8 cellular contexts compared by ENCODE assay signal in genomic region chr18:63367241-63367953, GRCh38. TPM values are rescaled to one million over a fixed set of nuclear protein-coding genes. Genes with fewer than 3 reads are reported as not detected.
DNase-seq lines count a peak whose midpoint lies in the region; ATAC-seq, FAIRE-seq and TF ChIP-seq lines count a peak whose summit lies in the region.

No MANE protein-coding gene starts in this region.

- POLR2A ChIA-PET in HepG2 (lab: Yijun Ruan, JAX): interaction anchor here (0.7 to 1.5 kb wide), 14 partner anchors 11 to 1180 kb away, joined by 3 to 36 read pairs (median 4); partner anchors contain the start of genes BCL2, PIGN, RELCH and VPS4B

- H3K9me3 ChIP-seq in HepG2 (ENCODE audit: low read length): peaks cover 9% of the 10 kb centered on the region; the same call in 1 of the 2 replicates

- peaks cover 5 to 8% (median 6%) of the 10 kb centered on the region in 3 donors for H3K27me3 Mint-ChIP-seq in CD14-positive monocyte (ENCODE audit: low read depth in 3 of 3)

- H2AFZ ChIP-seq in HepG2 (ENCODE audit: low read length): peak overlapping the region; percentile 80

- H3K9ac ChIP-seq in HepG2 (ENCODE audit: insufficient read depth, low read depth, low read length): peak overlapping the region; percentile 89

- TF ChIP-seq POLR2A in HepG2 (IDR thresholded peaks at IDR 0.05; ENCODE audit: insufficient read depth in 1 of 2, low read depth in 2 of 2, low read length in 2 of 2): peak; percentile 92 to 97

- peaks cover 2 to 6% (median 5%) of the 10 kb centered on the region in 7 donors for H3K9me3 Mint-ChIP-seq in CD14-positive monocyte

- peak overlapping the region; percentile 80 to 96 (median 82) for H3K4me3 ChIP-seq in HepG2 (replicated peaks in 1 of 3; ENCODE audit: insufficient read depth in 1 of 3, low read depth in 2 of 3, low read length in 3 of 3)

- peaks cover 0 to 10% of the 10 kb centered on the region in 2 experiments; a peak in 3 of 5 replicates for H3K36me3 ChIP-seq in HepG2 (replicated peaks in 1 of 2; ENCODE audit: control insufficient read depth in 1 of 2, insufficient read depth in 2 of 2, low read length in 2 of 2)

- peak overlapping the region; percentile 84 to 92 for H3K4me3 Mint-ChIP-seq in CD14-positive monocyte

- H3K27ac Mint-ChIP-seq in CD14-positive monocyte: peak overlapping the region; percentile 73 to 89 (median 87)

- FAIRE-seq in HepG2 (lab: Jason Lieb, UNC): peak; percentile 81

- H3K27ac ChIP-seq in HepG2 (ENCODE audit: extremely low read length, insufficient read depth, low read length): peak overlapping the region; percentile 96

- H3K4me1 ChIP-seq in HepG2 (ENCODE audit: insufficient read depth, low read length): peaks cover 38% of the 10 kb centered on the region

- peak; percentile 50; the same call in 1 of the 2 replicates for TF ChIP-seq RAD21 in HepG2 (CRISPR knock-in tag; IDR thresholded peaks at IDR 0.05)

- in situ Hi-C loops in HepG2 (cut with HindIII; ENCODE audit: extremely low pct_ligation_motif_present, low pct_unique_long_range_greater_than_20kb): no loop called here

- peaks cover 12% of the 10 kb centered on the region for H4K20me1 ChIP-seq in HepG2 (ENCODE audit: insufficient read depth, low read length)

- TF ChIP-seq CTCF in CD14-positive monocyte (IDR thresholded peaks at IDR 0.05) (no peak), HepG2 (CRISPR knock-in tag; IDR thresholded peaks at IDR 0.05) (no peak)

- H3K27me3 ChIP-seq in HepG2 (ENCODE audit: control insufficient read depth in 1 of 2, insufficient read depth in 2 of 2, low read length in 2 of 2): no peaks in the 10 kb centered on the region; a peak in 1 of 5 replicates

- peak; percentile 79 for ATAC-seq in GM19372 (IDR thresholded peaks at IDR 0.05; ENCODE audit: low read depth, unreplicated experiment)
- peak; percentile 90 for ATAC-seq in HG03521 (IDR thresholded peaks at IDR 0.05; ENCODE audit: unreplicated experiment)
- peak; percentile 96 for ATAC-seq in HepG2

- CTCF ChIA-PET in HepG2 (lab: Yijun Ruan, JAX; ENCODE audit: low intra/inter-chr PET ratio, low total read pairs): no interaction called here

- peak overlapping the region; percentile 88 for H3K4me2 ChIP-seq in HepG2 (ENCODE audit: low read depth, low read length)

- no TSS peak for BruUV-seq in HepG2 (replicated peaks; lab: Mats Ljungman, UMichigan)

- 4% methylated on average over 8 of the region's 66 CpGs for WGBS in HepG2 (ENCODE audit: low lambda C conversion rate)

- intact Hi-C loops in CD14-positive monocyte (cut with micrococcal nuclease): loop anchor here (5.0 to 10.0 kb wide), 2 partner anchors 55 to 57 kb away; partner anchors contain the start of gene VPS4B (in 2 of the 2)
- intact Hi-C loops in HepG2 (cut with micrococcal nuclease; ENCODE audit: unreplicated experiment): loop anchor here (1.0 to 2.0 kb wide), 3 partner anchors 43 to 55 kb away; partner anchors contain the start of gene VPS4B

- peak; percentile 86 for DNase-seq in CD14-positive monocyte (ENCODE audit: low spot score)
- DNase-seq in NCI-H69 (lab: John Stamatoyannopoulos, UW): peak; percentile 100
- DNase-seq in activated CD4-positive, alpha-beta T cell treated with anti-CD3 and anti-CD28 coated beads, Interleukin-2, amount 50 U/mL, for 4 hours: peak; percentile 76 to 77
- peak; percentile 94 to 98 for DNase-seq in dermis microvascular lymphatic vessel endothelial cell (ENCODE audit: low read depth in 2 of 2)
- DNase-seq in HepG2 (ENCODE audit: low spot score): peak; percentile 94
- DNase-seq in stimulated activated CD4-positive, alpha-beta T cell treated with anti-CD3 and anti-CD28 coated beads, Interleukin-4, amount 100 ng/mL, for 1 hour: peak; percentile 86

- TF ChIP-seq EP300 in HepG2 (IDR thresholded peaks at IDR 0.05; ENCODE audit: low read depth in 2 of 2, low read length in 2 of 2): peak in 1 of 2 experiments; percentile 14; a peak in 2 of 4 replicates
- no peak for TF ChIP-seq EP300 in HepG2 (CRISPR knock-in tag; IDR thresholded peaks at IDR 0.05; ENCODE audit: borderline replicate concordance)

- H3K36me3 Mint-ChIP-seq in CD14-positive monocyte: peaks cover 2 to 6% of the 10 kb centered on the region in 2 donors

- H3K4me1 Mint-ChIP-seq in CD14-positive monocyte: peaks cover 25% of the 10 kb centered on the region

- H3K79me2 ChIP-seq in HepG2 (ENCODE audit: insufficient read depth, low read length): peaks cover 37% of the 10 kb centered on the region

RNA-seq across cellular contexts. Expression of gene KDSR, which starts 0.4 kb away (rescaled TPM):
- polyA plus RNA-seq in CD14-positive monocyte (10 to 100 TPM; 29.9 to 38.5 TPM), HepG2 (2011; rRNA removed) (20.9 and 25.7 TPM in 2 replicates)
- total RNA-seq in dermis microvascular lymphatic vessel endothelial cell (11.3 and 20.7 TPM in 2 replicates), HepG2 (2016; rRNA removed; fragmentation: Illumina TruSeq; extraction: Trizol) (8.2 and 10.4 TPM in 2 replicates)
- total RNA-seq in HepG2 (2016; cell fraction: cytosol; rRNA removed; fragmentation: Illumina TruSeq; extraction: Trizol; ENCODE audit: low read depth): 7.1 and 9.1 TPM in 2 replicates
- total RNA-seq in HepG2 (2016; cell fraction: insoluble cytoplasmic fraction; rRNA removed; fragmentation: Illumina TruSeq; extraction: Trizol): 6.9 and 13.0 TPM in 2 replicates
- total RNA-seq in HepG2 (2016; cell fraction: membrane; rRNA removed; fragmentation: Illumina TruSeq; extraction: Trizol): 13.6 and 14.7 TPM in 2 replicates
- 14.2 and 17.9 TPM in 2 replicates for total RNA-seq in HepG2 (2016; cell fraction: nucleus; rRNA removed; fragmentation: Illumina TruSeq; extraction: Trizol)
- polyA plus RNA-seq in HepG2 (2011; cell fraction: cytosol; rRNA removed): 11.8 and 16.5 TPM in 2 replicates
- polyA plus RNA-seq in HepG2 (2011; cell fraction: nucleus; rRNA removed): 16.8 and 19.6 TPM in 2 replicates
- polyA plus RNA-seq in HepG2 (2012): 20.1 and 21.7 TPM in 2 replicates
- polyA plus RNA-seq in HepG2 (2016; cell fraction: cytosol; fragmentation: Illumina TruSeq; extraction: Trizol; ENCODE audit: low read depth): 5.0 and 5.8 TPM in 2 replicates
- polyA plus RNA-seq in HepG2 (2016; cell fraction: insoluble cytoplasmic fraction; fragmentation: Illumina TruSeq; extraction: Trizol; ENCODE audit: low read depth): 7.7 and 9.5 TPM in 2 replicates
- polyA plus RNA-seq in HepG2 (2016; cell fraction: membrane; fragmentation: Illumina TruSeq; extraction: Trizol; ENCODE audit: low read depth): 9.8 and 10.3 TPM in 2 replicates
- 21.4 and 23.5 TPM in 2 replicates for polyA plus RNA-seq in HepG2 (2016; cell fraction: nucleus; fragmentation: Illumina TruSeq; extraction: Trizol; ENCODE audit: insufficient read depth, low read depth)
- polyA minus RNA-seq in HepG2 (2011; rRNA and poly(A)+ RNA removed; ENCODE audit: low replicate concordance): 39.0 and 91.7 TPM in 2 replicates
- polyA minus RNA-seq in HepG2 (2011; cell fraction: cytosol; rRNA and poly(A)+ RNA removed): 16.5 and 24.3 TPM in 2 replicates
- 70.9 and 73.0 TPM in 2 replicates for polyA minus RNA-seq in HepG2 (2011; cell fraction: nucleus; rRNA and poly(A)+ RNA removed)

RNA-seq across cellular contexts. Expression of gene BCL2, which starts 47.8 kb away (rescaled TPM):
- polyA plus RNA-seq in CD14-positive monocyte (1 to 10 TPM in 1 of 2 donors, under 1 TPM in 1; 0.58 to 1.1 TPM), HepG2 (2011; rRNA removed) (0.07 and 0.08 TPM in 2 replicates)
- total RNA-seq in dermis microvascular lymphatic vessel endothelial cell (1.3 and 1.8 TPM in 2 replicates), HepG2 (2016; rRNA removed; fragmentation: Illumina TruSeq; extraction: Trizol) (0.42 and 0.53 TPM in 2 replicates)
- 0.10 and 0.26 TPM in 2 replicates for total RNA-seq in HepG2 (2016; cell fraction: cytosol; rRNA removed; fragmentation: Illumina TruSeq; extraction: Trizol; ENCODE audit: low read depth)
- 0.42 and 0.52 TPM in 2 replicates for total RNA-seq in HepG2 (2016; cell fraction: insoluble cytoplasmic fraction; rRNA removed; fragmentation: Illumina TruSeq; extraction: Trizol)
- 0.40 and 0.48 TPM in 2 replicates for total RNA-seq in HepG2 (2016; cell fraction: membrane; rRNA removed; fragmentation: Illumina TruSeq; extraction: Trizol)
- total RNA-seq in HepG2 (2016; cell fraction: nucleus; rRNA removed; fragmentation: Illumina TruSeq; extraction: Trizol): 0.75 and 0.87 TPM in 2 replicates
- 0.05 TPM in 2 replicates for polyA plus RNA-seq in HepG2 (2011; cell fraction: cytosol; rRNA removed)
- polyA plus RNA-seq in HepG2 (2011; cell fraction: nucleus; rRNA removed): 0.07 and 0.18 TPM in 2 replicates
- polyA plus RNA-seq in HepG2 (2012): 0.09 and 0.17 TPM in 2 replicates
- polyA plus RNA-seq in HepG2 (2016; cell fraction: cytosol; fragmentation: Illumina TruSeq; extraction: Trizol; ENCODE audit: low read depth): 0.18 and 0.21 TPM in 2 replicates
- 0.25 and 0.49 TPM in 2 replicates for polyA plus RNA-seq in HepG2 (2016; cell fraction: insoluble cytoplasmic fraction; fragmentation: Illumina TruSeq; extraction: Trizol; ENCODE audit: low read depth)
- 0.23 and 0.28 TPM in 2 replicates for polyA plus RNA-seq in HepG2 (2016; cell fraction: membrane; fragmentation: Illumina TruSeq; extraction: Trizol; ENCODE audit: low read depth)
- polyA plus RNA-seq in HepG2 (2016; cell fraction: nucleus; fragmentation: Illumina TruSeq; extraction: Trizol; ENCODE audit: insufficient read depth, low read depth): 0.20 and 0.27 TPM in 2 replicates
- 0.04 and 5.3 TPM in 2 replicates for polyA minus RNA-seq in HepG2 (2011; rRNA and poly(A)+ RNA removed; ENCODE audit: low replicate concordance)
- polyA minus RNA-seq in HepG2 (2011; cell fraction: cytosol; rRNA and poly(A)+ RNA removed): 0.09 and 0.10 TPM in 2 replicates
- polyA minus RNA-seq in HepG2 (2011; cell fraction: nucleus; rRNA and poly(A)+ RNA removed): 0.99 and 1.0 TPM in 2 replicates

RNA-seq across cellular contexts. Expression of gene VPS4B, which starts 54.9 kb away (rescaled TPM):
- polyA plus RNA-seq in CD14-positive monocyte: 10 to 100 TPM; 26.7 to 48.8 TPM
- 42.4 and 42.6 TPM in 2 replicates for total RNA-seq in dermis microvascular lymphatic vessel endothelial cell
- 25.9 and 38.3 TPM in 2 replicates for total RNA-seq in HepG2 (2016; rRNA removed; fragmentation: Illumina TruSeq; extraction: Trizol)
- 2.2 TPM in 2 replicates for total RNA-seq in HepG2 (2016; cell fraction: cytosol; rRNA removed; fragmentation: Illumina TruSeq; extraction: Trizol; ENCODE audit: low read depth)
- total RNA-seq in HepG2 (2016; cell fraction: insoluble cytoplasmic fraction; rRNA removed; fragmentation: Illumina TruSeq; extraction: Trizol): 28.6 and 39.0 TPM in 2 replicates
- 7.0 and 9.1 TPM in 2 replicates for total RNA-seq in HepG2 (2016; cell fraction: membrane; rRNA removed; fragmentation: Illumina TruSeq; extraction: Trizol)
- 17.0 and 25.2 TPM in 2 replicates for total RNA-seq in HepG2 (2016; cell fraction: nucleus; rRNA removed; fragmentation: Illumina TruSeq; extraction: Trizol)
- polyA plus RNA-seq in HepG2 (2011; rRNA removed): 11.7 and 12.8 TPM in 2 replicates
- 7.0 and 9.7 TPM in 2 replicates for polyA plus RNA-seq in HepG2 (2011; cell fraction: cytosol; rRNA removed)
- 3.3 and 4.4 TPM in 2 replicates for polyA plus RNA-seq in HepG2 (2011; cell fraction: nucleus; rRNA removed)
- 20.2 and 20.4 TPM in 2 replicates for polyA plus RNA-seq in HepG2 (2012)
- 0.92 and 1.0 TPM in 2 replicates for polyA plus RNA-seq in HepG2 (2016; cell fraction: cytosol; fragmentation: Illumina TruSeq; extraction: Trizol; ENCODE audit: low read depth)
- polyA plus RNA-seq in HepG2 (2016; cell fraction: insoluble cytoplasmic fraction; fragmentation: Illumina TruSeq; extraction: Trizol; ENCODE audit: low read depth): 29.8 and 30.0 TPM in 2 replicates
- polyA plus RNA-seq in HepG2 (2016; cell fraction: membrane; fragmentation: Illumina TruSeq; extraction: Trizol; ENCODE audit: low read depth): 3.6 and 3.7 TPM in 2 replicates
- polyA plus RNA-seq in HepG2 (2016; cell fraction: nucleus; fragmentation: Illumina TruSeq; extraction: Trizol; ENCODE audit: insufficient read depth, low read depth): 15.7 and 17.2 TPM in 2 replicates
- 30.2 and 30.7 TPM in 2 replicates for polyA minus RNA-seq in HepG2 (2011; rRNA and poly(A)+ RNA removed; ENCODE audit: low replicate concordance)
- 12.1 and 16.9 TPM in 2 replicates for polyA minus RNA-seq in HepG2 (2011; cell fraction: cytosol; rRNA and poly(A)+ RNA removed)
- polyA minus RNA-seq in HepG2 (2011; cell fraction: nucleus; rRNA and poly(A)+ RNA removed): 27.9 and 33.8 TPM in 2 replicates

Comparison
In these comparisons a context has a peak if more than half of its experiments do, and no peak if none do; other contexts are left out.
1. Peak in every context shown above with its lines: DNase-seq, ATAC-seq, H3K4me3 ChIP-seq and H3K27ac ChIP-seq.